ENCODE assay signal across 1 cellular context in genomic region chr11:121543981-121544380, GRCh38.
TF ChIP-seq lines count a peak whose summit lies in the region.

No MANE protein-coding gene starts in this region.

TF ChIP-seq in WTC11, 78 proteins besides CTCF, POLR2A, EP300 and RAD21 (continued from another document):
- TF ChIP-seq CDX4 (CRISPR knock-in tag; IDR thresholded peaks at IDR 0.05; ENCODE audit: borderline replicate concordance) (no peak), ZNF138 (CRISPR knock-in tag; conservative IDR thresholded peaks at IDR 0.05) (no peak)
